In genomic region chr5:1029270-1029944, GRCh38 we compare ENCODE assay signal across 1 cellular context.
TF ChIP-seq lines count a peak whose summit lies in the region.

No MANE protein-coding gene starts in this region.

TF ChIP-seq in H1, 55 proteins besides CTCF, POLR2A, EP300 and RAD21:
- TF ChIP-seq NRF1 (IDR thresholded peaks at IDR 0.05; ENCODE audit: low read depth, low read length) = no peak
- no peak for TF ChIP-seq ASH2L (IDR thresholded peaks at IDR 0.05; ENCODE audit: low read length)
TF ChIP-seq in H1: peak in this region for 0.
